Comparison of ENCODE assay signal across 8 cellular contexts in genomic region chr15:78540135-78540954, GRCh38. TPM values are rescaled to one million over a fixed set of nuclear protein-coding genes. Genes with fewer than 3 reads are reported as not detected.
A peak's percentile ranks its signal among the peaks of the same experiment; 100 is the strongest.
DNase-seq lines count a peak whose midpoint lies in the region; ATAC-seq and TF ChIP-seq lines count a peak whose summit lies in the region.

TSS of gene PSMA4 (plus strand) at chr15:78540444. CDS start at chr15:78541928, 1,484 bp downstream.

- peaks cover 58% of the 10 kb centered on the region for H3K36me3 Mint-ChIP-seq in activated T-helper 17 cell treated with anti-CD3 and anti-CD28 coated beads, Interleukin-2, amount 50 U/mL, for 72 hours (ENCODE audit: low read depth)
- peaks cover 21% of the 10 kb centered on the region for H3K36me3 Mint-ChIP-seq in natural killer cell treated with Interleukin-12 subunit alpha and Interleukin-12 subunit beta and Interleukin-15 and Interleukin-18, amount 100 ng/mL, for 72 hours

- H3K27ac ChIP-seq in DND-41 (ENCODE audit: low read length) (peak within 1 kb of the TSS; percentile 100), Karpas-422 (ENCODE audit: low read length) (peak within 1 kb of the TSS; percentile 56; the same call in 1 of the 2 replicates)

- peaks cover 12% of the 10 kb centered on the region; the same call in 1 of the 2 replicates for H4K20me1 ChIP-seq in DND-41 (ENCODE audit: insufficient read depth, low read length)
- H4K20me1 ChIP-seq in Karpas-422 (ENCODE audit: insufficient read depth, low read depth, low read length): peaks cover 10% of the 10 kb centered on the region; the same call in 1 of the 2 replicates

- peaks cover 12% of the 10 kb centered on the region for H3K4me1 Mint-ChIP-seq in activated T-helper 17 cell treated with anti-CD3 and anti-CD28 coated beads, Interleukin-2, amount 50 U/mL, for 72 hours
- peaks cover 20 to 34% of the 10 kb centered on the region in 2 donors for H3K4me1 Mint-ChIP-seq in natural killer cell treated with Interleukin-12 subunit alpha and Interleukin-12 subunit beta and Interleukin-15 and Interleukin-18, amount 100 ng/mL, for 72 hours (ENCODE audit: low read depth in 2 of 2)

- H3K9me2 ChIP-seq in Karpas-422 (replicated peaks; ENCODE audit: insufficient read depth, low read length): no peaks in the 10 kb centered on the region

- H3K9me3 Mint-ChIP-seq in activated T-helper 17 cell treated with anti-CD3 and anti-CD28 coated beads, Interleukin-2, amount 50 U/mL, for 72 hours: no peaks in the 10 kb centered on the region
- no peaks in the 10 kb centered on the region for H3K9me3 Mint-ChIP-seq in natural killer cell treated with Interleukin-12 subunit alpha and Interleukin-12 subunit beta and Interleukin-15 and Interleukin-18, amount 100 ng/mL, for 72 hours

- peak; percentile 92 for DNase-seq in DND-41
- DNase-seq in Karpas-422: peak; percentile 97
- DNase-seq in RPMI7951 (ENCODE audit: low read depth): peak; percentile 81
- DNase-seq in fibroblast of mammary gland (ENCODE audit: low read depth): peak; percentile 76
- DNase-seq in natural killer cell treated with Interleukin-12 subunit alpha and Interleukin-12 subunit beta and Interleukin-15 and Interleukin-18, amount 100 ng/mL, for 72 hours (ENCODE audit: low spot score): peak; percentile 94
- peak; percentile 97 for DNase-seq in stimulated activated naive CD8-positive, alpha-beta T cell treated with anti-CD3 and anti-CD28 coated beads, Interleukin-15, Interleukin-2, amounts not matched to agents 100 U/mL and 50 U/mL, for 24 hours

- peaks cover 33% of the 10 kb centered on the region for H3K4me1 ChIP-seq in DND-41 (ENCODE audit: insufficient read depth, low read length)
- H3K4me1 ChIP-seq in Karpas-422 (ENCODE audit: low read length): peaks cover 17% of the 10 kb centered on the region

- H3K4me2 ChIP-seq in DND-41 (ENCODE audit: insufficient read depth, low read length) (peak within 1 kb of the TSS; percentile 79), Karpas-422 (ENCODE audit: low read depth, low read length, poor library complexity, severe bottlenecking) (peak within 1 kb of the TSS; percentile 85)

- H3K4me3 Mint-ChIP-seq in activated T-helper 17 cell treated with anti-CD3 and anti-CD28 coated beads, Interleukin-2, amount 50 U/mL, for 72 hours: peak within 1 kb of the TSS; percentile 81
- peak within 1 kb of the TSS; percentile 98 for H3K4me3 Mint-ChIP-seq in natural killer cell treated with Interleukin-12 subunit alpha and Interleukin-12 subunit beta and Interleukin-15 and Interleukin-18, amount 100 ng/mL, for 72 hours

- no peaks in the 10 kb centered on the region for H3K27me3 Mint-ChIP-seq in activated T-helper 17 cell treated with anti-CD3 and anti-CD28 coated beads, Interleukin-2, amount 50 U/mL, for 72 hours
- H3K27me3 Mint-ChIP-seq in natural killer cell treated with Interleukin-12 subunit alpha and Interleukin-12 subunit beta and Interleukin-15 and Interleukin-18, amount 100 ng/mL, for 72 hours: no peaks in the 10 kb centered on the region

- H2AFZ ChIP-seq in DND-41 (ENCODE audit: low read depth, low read length) (peak within 1 kb of the TSS; percentile 99), Karpas-422 (ENCODE audit: low read length) (peak within 1 kb of the TSS; percentile 51)

- H3K9me3 ChIP-seq in DND-41 (ENCODE audit: insufficient read depth, low read length, severe bottlenecking): no peaks in the 10 kb centered on the region
- no peaks in the 10 kb centered on the region for H3K9me3 ChIP-seq in Karpas-422 (ENCODE audit: low read length)

- H3K36me3 ChIP-seq in DND-41 (ENCODE audit: insufficient read depth, low read length) (peaks cover 34% of the 10 kb centered on the region), Karpas-422 (ENCODE audit: insufficient read depth, low read length) (peaks cover 31% of the 10 kb centered on the region)

- H3K4me3 ChIP-seq in DND-41 (ENCODE audit: low read depth in 1 of 2, low read length in 2 of 2): peak within 1 kb of the TSS; percentile 84 to 91
- H3K4me3 ChIP-seq in Karpas-422 (ENCODE audit: low read length): peak within 1 kb of the TSS; percentile 86
- H3K4me3 ChIP-seq in fibroblast of mammary gland (ENCODE audit: control insufficient read depth, low read depth, low read length): peak within 1 kb of the TSS; percentile 93

- H3K27me3 ChIP-seq in DND-41 (ENCODE audit: insufficient read depth, low read length, poor library complexity) (no peaks in the 10 kb centered on the region), Karpas-422 (ENCODE audit: low read length) (no peaks in the 10 kb centered on the region)

- H3K79me2 ChIP-seq in DND-41 (ENCODE audit: insufficient read depth, low read length) (peaks cover 41% of the 10 kb centered on the region), Karpas-422 (ENCODE audit: low read length) (peaks cover 30% of the 10 kb centered on the region)

- H3K9ac ChIP-seq in DND-41 (ENCODE audit: low read depth, low read length) (peak within 1 kb of the TSS; percentile 98), Karpas-422 (ENCODE audit: low read length) (peak within 1 kb of the TSS; percentile 83)

- ATAC-seq in DND-41 (ENCODE audit: insufficient read depth, low read depth) (peak; percentile 85), GM21786 (IDR thresholded peaks at IDR 0.05; ENCODE audit: unreplicated experiment) (peak; percentile 72)
- ATAC-seq in activated T-helper 17 cell treated with anti-CD3 and anti-CD28 coated beads, Interleukin-2, amount 50 U/mL, for 72 hours (replicated peaks): peak; percentile 90
- peak; percentile 92 to 93 for ATAC-seq in natural killer cell treated with Interleukin-12 subunit alpha and Interleukin-12 subunit beta and Interleukin-15 and Interleukin-18, amount 100 ng/mL, for 72 hours
- peak; percentile 90 for ATAC-seq in stimulated activated naive CD8-positive, alpha-beta T cell treated with anti-CD3 and anti-CD28 coated beads, Interleukin-15, Interleukin-2, amounts not matched to agents 100 U/mL and 50 U/mL, for 24 hours

- peak within 1 kb of the TSS; percentile 99 for H3K27ac Mint-ChIP-seq in activated T-helper 17 cell treated with anti-CD3 and anti-CD28 coated beads, Interleukin-2, amount 50 U/mL, for 72 hours
- H3K27ac Mint-ChIP-seq in natural killer cell treated with Interleukin-12 subunit alpha and Interleukin-12 subunit beta and Interleukin-15 and Interleukin-18, amount 100 ng/mL, for 72 hours: peak within 1 kb of the TSS; percentile 93 to 96

- TF ChIP-seq CTCF in DND-41 (IDR thresholded peaks at IDR 0.05; ENCODE audit: borderline replicate concordance, extremely low read depth, low read length, poor library complexity, severe bottlenecking) (no peak), fibroblast of mammary gland (conservative IDR thresholded peaks at IDR 0.05; ENCODE audit: control insufficient read depth, insufficient read depth, low read depth, low read length) (no peak)

RNA-seq across cellular contexts. Expression of gene PSMA4, which starts in this region (rescaled TPM):
- total RNA-seq in Karpas-422 (2014; rRNA removed; shearing (Covaris generic); ENCODE audit: low replicate concordance): 137 and 197 TPM in 2 replicates
- 584 and 708 TPM in 2 replicates for total RNA-seq in RPMI7951 (2014; rRNA removed; shearing (Covaris generic))
- 100 to 1,000 TPM; 140 to 270 TPM for total RNA-seq in activated T-helper 17 cell treated with anti-CD3 and anti-CD28 coated beads, Interleukin-2, amount 50 U/mL, for 72 hours
- 100 to 1,000 TPM; 144 to 286 TPM for total RNA-seq in natural killer cell treated with Interleukin-12 subunit alpha and Interleukin-12 subunit beta and Interleukin-15 and Interleukin-18, amount 100 ng/mL, for 72 hours

Comparison
In these comparisons a context has a peak if more than half of its experiments do, and no peak if none do; other contexts are left out.
1. Peak in every context shown above with its lines: DNase-seq, ATAC-seq, H3K4me3 ChIP-seq and H3K27ac ChIP-seq.